In genomic region chr6:26276841-26277648, GRCh38 we compare ENCODE assay signal across 27 cellular contexts.
"Had no signal": no experiment of that assay in that cellular context is flagged by ENCODE, and none has a peak within 500 bp of the region (broad histone marks: within the 10 kb centered on the region; RNA-seq: fewer than 3 reads in every experiment).

No MANE protein-coding gene starts in this region.

- H3K4me3 Mint-ChIP-seq: activated CD4-positive, alpha-beta T cell treated with anti-CD3 and anti-CD28 coated beads, Interleukin-2, amount 10 ng/mL, durations not matched to agents 24 days and 14 days; activated CD8-positive, alpha-beta T cell treated with anti-CD3 and anti-CD28 coated beads for 36 hours; activated naive CD4-positive, alpha-beta T cell treated with anti-CD3 and anti-CD28 coated beads for 36 hours; activated T-cell treated with anti-CD3 and anti-CD28 coated beads, Interleukin-2, amount 50 U/mL, for 4 hours; activated T-helper 1 cell treated with anti-CD3 and anti-CD28 coated beads, Interleukin-12 subunit alpha, Interleukin-12 subunit beta, Interleukin-2, Interleukin-4 antibody, amounts not matched to agents 30 ng/mL and 10 ng/mL and 1 ng/mL, durations not matched to agents 14 hours and 24 hours and 36 hours; T-helper 1 cell treated with Interleukin-12 subunit alpha and Interleukin-12 subunit beta and Interleukin-4 antibody, amounts not matched to agents 30 μg/mL and 1 μg/mL, for 36 hours; T-helper 2 cell treated with Interferon-gamma antibody and Interleukin-4, amounts not matched to agents 5 μg/mL and 100 μg/mL, for 36 hours had no signal

- H3K27me3 Mint-ChIP-seq: activated CD4-positive, alpha-beta T cell treated with anti-CD3 and anti-CD28 coated beads, Interleukin-2, amount 10 ng/mL, durations not matched to agents 24 days and 14 days; activated CD8-positive, alpha-beta T cell treated with anti-CD3 and anti-CD28 coated beads for 36 hours; brain had no signal

- H3K27ac Mint-ChIP-seq: activated CD4-positive, alpha-beta T cell treated with anti-CD3 and anti-CD28 coated beads, Interleukin-2, amount 10 ng/mL, durations not matched to agents 24 days and 14 days; activated CD8-positive, alpha-beta T cell treated with anti-CD3 and anti-CD28 coated beads for 36 hours; activated naive CD4-positive, alpha-beta T cell treated with anti-CD3 and anti-CD28 coated beads for 36 hours; activated naive CD4-positive, alpha-beta T cell treated with anti-CD3 and anti-CD28 coated beads, Interleukin-2, amount 50 U/mL, for 72 hours; activated T-helper 1 cell treated with anti-CD3 and anti-CD28 coated beads, Interleukin-12 subunit alpha, Interleukin-12 subunit beta, Interleukin-2, Interleukin-4 antibody, amounts not matched to agents 30 ng/mL and 10 ng/mL and 1 ng/mL, durations not matched to agents 14 hours and 24 hours and 36 hours; brain; T-helper 1 cell treated with Interleukin-12 subunit alpha and Interleukin-12 subunit beta and Interleukin-4 antibody, amounts not matched to agents 30 μg/mL and 1 μg/mL, for 36 hours; T-helper 2 cell treated with Interferon-gamma antibody and Interleukin-4, amounts not matched to agents 5 μg/mL and 100 μg/mL, for 36 hours had no signal

- ATAC-seq: activated CD8-positive, alpha-beta T cell treated with anti-CD3 and anti-CD28 coated beads for 36 hours; activated naive CD4-positive, alpha-beta T cell treated with anti-CD3 and anti-CD28 coated beads, Interleukin-2, amount 50 U/mL, for 72 hours; activated T-cell treated with anti-CD3 and anti-CD28 coated beads, Interleukin-2, amount 50 U/mL, for 4 hours had no signal

- DNase-seq: activated CD4-positive, alpha-beta T cell treated with anti-CD3 and anti-CD28 coated beads, Interleukin-2, amount 10 ng/mL, durations not matched to agents 24 days and 14 days; activated CD4-positive, alpha-beta T cell treated with anti-CD3 and anti-CD28 coated beads, Interleukin-2, amount 50 U/mL, for 4 hours; activated CD8-positive, alpha-beta memory T cell treated with anti-CD3 and anti-CD28 coated beads, Interleukin-2, amount 50 U/mL, for 4 hours; activated CD8-positive, alpha-beta T cell treated with anti-CD3 and anti-CD28 coated beads for 36 hours; activated gamma-delta T cell treated with Interleukin-2 at 50 U/mL for 16 hours; activated naive CD4-positive, alpha-beta T cell treated with anti-CD3 and anti-CD28 coated beads for 36 hours; activated T-cell treated with anti-CD3 and anti-CD28 coated beads for 4 hours; activated T-cell treated with anti-CD3 and anti-CD28 coated beads, Interleukin-2, amount 50 U/mL, for 4 hours; anterior cingulate cortex; caudate nucleus; Karpas-422; NCI-H1105; NCI-H1417 treated with DMSO at 0.1 percent for 48 hours; NCI-H1694 treated with DMSO at 0.1 percent for 48 hours; NCI-H2029; NCI-H345; NCI-H510A; NCI-H526; NCI-H748 treated with DMSO at 0.1 percent for 48 hours; NK-92 treated with Interleukin-12 subunit alpha and Interleukin-12 subunit beta, amount 100 ng/mL, for 24 hours; OCI-M1; Right ventricle myocardium superior had no signal

- H3K36me3 Mint-ChIP-seq: brain had no signal

- H3K9me3 Mint-ChIP-seq: activated CD4-positive, alpha-beta T cell treated with anti-CD3 and anti-CD28 coated beads, Interleukin-2, amount 10 ng/mL, durations not matched to agents 24 days and 14 days; activated CD8-positive, alpha-beta T cell treated with anti-CD3 and anti-CD28 coated beads for 36 hours; activated naive CD4-positive, alpha-beta T cell treated with anti-CD3 and anti-CD28 coated beads for 36 hours; activated naive CD4-positive, alpha-beta T cell treated with anti-CD3 and anti-CD28 coated beads, Interleukin-2, amount 50 U/mL, for 72 hours; activated T-cell treated with anti-CD3 and anti-CD28 coated beads, Interleukin-2, amount 50 U/mL, for 4 hours; activated T-helper 1 cell treated with anti-CD3 and anti-CD28 coated beads, Interleukin-12 subunit alpha, Interleukin-12 subunit beta, Interleukin-2, Interleukin-4 antibody, amounts not matched to agents 30 ng/mL and 10 ng/mL and 1 ng/mL, durations not matched to agents 14 hours and 24 hours and 36 hours; brain; T-helper 1 cell treated with Interleukin-12 subunit alpha and Interleukin-12 subunit beta and Interleukin-4 antibody, amounts not matched to agents 30 μg/mL and 1 μg/mL, for 36 hours; T-helper 2 cell treated with Interferon-gamma antibody and Interleukin-4, amounts not matched to agents 5 μg/mL and 100 μg/mL, for 36 hours had no signal
